8 cellular contexts compared by ENCODE assay signal in the genomic region with DNA sequence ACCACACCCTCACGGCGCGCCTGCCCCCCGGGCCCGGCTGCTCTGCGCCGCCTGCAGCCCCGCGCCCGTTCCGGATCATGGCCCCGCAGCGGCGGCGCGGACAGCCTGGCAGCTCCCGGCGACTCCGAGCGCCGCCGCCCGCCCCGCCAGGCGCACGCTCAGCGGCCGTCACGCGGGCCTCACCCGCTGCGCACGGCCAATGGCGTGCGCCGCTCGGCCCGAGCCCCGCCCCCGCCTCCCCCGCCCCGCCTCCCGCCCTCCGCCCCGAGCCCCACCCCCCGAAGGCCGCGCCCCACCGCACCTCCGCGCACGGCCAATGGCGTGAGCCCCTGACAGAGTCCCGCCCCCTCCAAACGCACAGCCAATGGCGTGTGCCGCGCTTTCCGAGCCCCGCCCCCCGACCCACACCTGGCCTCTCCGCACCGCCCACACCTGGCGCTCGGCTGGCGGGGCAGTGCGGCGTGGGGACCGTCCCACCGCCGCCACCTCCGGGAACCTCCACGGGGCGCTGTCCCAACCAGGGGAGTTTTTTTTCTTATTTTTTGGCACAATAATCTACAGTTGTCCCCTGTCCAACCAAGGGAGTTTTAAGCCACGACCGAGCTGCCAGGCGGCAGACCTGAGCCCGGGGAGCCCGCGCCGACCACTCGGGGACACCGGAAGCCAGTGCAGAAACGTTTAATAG. TPM values are rescaled to one million over a fixed set of nuclear protein-coding genes. Genes with fewer than 3 reads are reported as not detected.
DNase-seq lines count a peak whose midpoint lies in the region; ATAC-seq and TF ChIP-seq lines count a peak whose summit lies in the region.

TSS of gene PCYT2 (minus strand) at position 123 of the 685 bp plus-strand sequence. CDS start at position 79, 44 bp downstream.

- H3K9me2 ChIP-seq in GM23338 (ENCODE audit: insufficient read depth), result no peaks in the 10 kb centered on the region

- H4K20me1 ChIP-seq in GM23338 (replicated peaks; ENCODE audit: insufficient read depth), result peaks cover 9% of the 10 kb centered on the region

- no peaks in the 10 kb centered on the region for H3K27me3 ChIP-seq in GM23338 (ENCODE audit: insufficient read depth)

- peaks cover 6% of the 10 kb centered on the region; the same call in 1 of the 2 replicates for H3K36me3 ChIP-seq in GM23338 (ENCODE audit: insufficient read depth)

- peaks cover 7% of the 10 kb centered on the region for H3K4me1 ChIP-seq in GM23338 (ENCODE audit: insufficient read depth)

- H3K4me2 ChIP-seq in GM23338, result peak within 1 kb of the TSS; percentile 87

- peak; percentile 14 for DNase-seq in DMS79 (lab: John Stamatoyannopoulos, UW)
- peak; percentile 97 for DNase-seq in GM23338 (ENCODE audit: low spot score)
- peak; percentile 74 for DNase-seq in M059J (ENCODE audit: low read depth)
- DNase-seq in activated effector memory CD4-positive, alpha-beta T cell treated with Interleukin-2 at 50 U/mL for 16 hours, result peak; percentile 88
- DNase-seq in fibroblast of the aortic adventitia (ENCODE audit: low read depth), result peak; percentile 77
- peak; percentile 90 for DNase-seq in nephron progenitor cell
- peak; percentile 91 to 93 for DNase-seq in stimulated activated naive CD8-positive, alpha-beta T cell treated with anti-CD3 and anti-CD28 coated beads, Interleukin-15, amount 100 ng/mL, for 72 hours

- peak within 1 kb of the TSS; percentile 85; the same call in 1 of the 2 replicates for H3K27ac ChIP-seq in GM23338 (ENCODE audit: low read depth)

- peak within 1 kb of the TSS; percentile 87 for H3K4me3 Mint-ChIP-seq in GM23338
- H3K4me3 Mint-ChIP-seq in nephron progenitor cell, result peak within 1 kb of the TSS; percentile 92
- H3K4me3 Mint-ChIP-seq in stimulated activated naive CD8-positive, alpha-beta T cell treated with anti-CD3 and anti-CD28 coated beads, Interleukin-15, amount 100 ng/mL, for 72 hours, result peak within 1 kb of the TSS; percentile 77 to 85

- TF ChIP-seq CTCF in GM23338 (conservative IDR thresholded peaks at IDR 0.05; ENCODE audit: low read depth in 2 of 2) (peak; percentile 30 to 39; a peak in 3 of 4 replicates), fibroblast of the aortic adventitia (IDR thresholded peaks at IDR 0.05; ENCODE audit: insufficient read depth, low read length) (no peak), nephron progenitor cell (IDR thresholded peaks at IDR 0.05) (no peak)

- peak within 1 kb of the TSS; percentile 93 for H3K4me3 ChIP-seq in GM23338
- peak within 1 kb of the TSS; percentile 81 for H3K4me3 ChIP-seq in fibroblast of the aortic adventitia (ENCODE audit: low read depth, low read length)

- H3K4me1 Mint-ChIP-seq in GM23338, result peaks cover 5% of the 10 kb centered on the region; the same call in 2 of the 3 replicates
- H3K4me1 Mint-ChIP-seq in nephron progenitor cell, result peaks cover 5% of the 10 kb centered on the region
- H3K4me1 Mint-ChIP-seq in stimulated activated naive CD8-positive, alpha-beta T cell treated with anti-CD3 and anti-CD28 coated beads, Interleukin-15, amount 100 ng/mL, for 72 hours, result peaks cover 50% of the 10 kb centered on the region

- peaks cover 36% of the 10 kb centered on the region for H3K36me3 Mint-ChIP-seq in GM23338 (ENCODE audit: low read depth)
- H3K36me3 Mint-ChIP-seq in nephron progenitor cell (ENCODE audit: low read depth), result peaks cover 16% of the 10 kb centered on the region

- H3K27ac Mint-ChIP-seq in GM23338 (no peak within 1 kb of the TSS), nephron progenitor cell (peak within 1 kb of the TSS; percentile 66)
- H3K27ac Mint-ChIP-seq in stimulated activated naive CD8-positive, alpha-beta T cell treated with anti-CD3 and anti-CD28 coated beads, Interleukin-15, amount 100 ng/mL, for 72 hours, result peak within 1 kb of the TSS in 1 of 2 donors; percentile 48

- no peaks in the 10 kb centered on the region for H3K9me3 Mint-ChIP-seq in GM23338
- H3K9me3 Mint-ChIP-seq in nephron progenitor cell, result no peaks in the 10 kb centered on the region
- H3K9me3 Mint-ChIP-seq in stimulated activated naive CD8-positive, alpha-beta T cell treated with anti-CD3 and anti-CD28 coated beads, Interleukin-15, amount 100 ng/mL, for 72 hours, result no peaks in the 10 kb centered on the region

- H3K79me2 ChIP-seq in GM23338 (replicated peaks; ENCODE audit: insufficient read depth), result peaks cover 10% of the 10 kb centered on the region

- H3K27me3 Mint-ChIP-seq in GM23338 (ENCODE audit: insufficient read depth, low read depth, poor library complexity), result peaks cover 15% of the 10 kb centered on the region
- peaks cover 3% of the 10 kb centered on the region for H3K27me3 Mint-ChIP-seq in nephron progenitor cell (ENCODE audit: low read depth, poor library complexity)
- no peaks in the 10 kb centered on the region for H3K27me3 Mint-ChIP-seq in stimulated activated naive CD8-positive, alpha-beta T cell treated with anti-CD3 and anti-CD28 coated beads, Interleukin-15, amount 100 ng/mL, for 72 hours

- peaks cover 30% of the 10 kb centered on the region for H3F3A ChIP-seq in GM23338 (replicated peaks; ENCODE audit: low read depth)

- no peak within 1 kb of the TSS; the same call in 1 of the 2 replicates for H2AFZ ChIP-seq in GM23338

- ATAC-seq in GM23338, result peak; percentile 89
- peak; percentile 91 for ATAC-seq in stimulated activated naive CD8-positive, alpha-beta T cell treated with anti-CD3 and anti-CD28 coated beads, Interleukin-15, amount 100 ng/mL, for 72 hours

- TF ChIP-seq POLR2A in Raji (IDR thresholded peaks at IDR 0.05; ENCODE audit: insufficient read depth, low read depth, low read length), result peak; percentile 58

TF ChIP-seq in GM23338, 12 proteins besides CTCF, POLR2A, EP300 and RAD21:
- peak; percentile 66 for TF ChIP-seq POLR2AphosphoS5 (IDR thresholded peaks at IDR 0.05; ENCODE audit: low read depth)
- TF ChIP-seq, protein P1, sequence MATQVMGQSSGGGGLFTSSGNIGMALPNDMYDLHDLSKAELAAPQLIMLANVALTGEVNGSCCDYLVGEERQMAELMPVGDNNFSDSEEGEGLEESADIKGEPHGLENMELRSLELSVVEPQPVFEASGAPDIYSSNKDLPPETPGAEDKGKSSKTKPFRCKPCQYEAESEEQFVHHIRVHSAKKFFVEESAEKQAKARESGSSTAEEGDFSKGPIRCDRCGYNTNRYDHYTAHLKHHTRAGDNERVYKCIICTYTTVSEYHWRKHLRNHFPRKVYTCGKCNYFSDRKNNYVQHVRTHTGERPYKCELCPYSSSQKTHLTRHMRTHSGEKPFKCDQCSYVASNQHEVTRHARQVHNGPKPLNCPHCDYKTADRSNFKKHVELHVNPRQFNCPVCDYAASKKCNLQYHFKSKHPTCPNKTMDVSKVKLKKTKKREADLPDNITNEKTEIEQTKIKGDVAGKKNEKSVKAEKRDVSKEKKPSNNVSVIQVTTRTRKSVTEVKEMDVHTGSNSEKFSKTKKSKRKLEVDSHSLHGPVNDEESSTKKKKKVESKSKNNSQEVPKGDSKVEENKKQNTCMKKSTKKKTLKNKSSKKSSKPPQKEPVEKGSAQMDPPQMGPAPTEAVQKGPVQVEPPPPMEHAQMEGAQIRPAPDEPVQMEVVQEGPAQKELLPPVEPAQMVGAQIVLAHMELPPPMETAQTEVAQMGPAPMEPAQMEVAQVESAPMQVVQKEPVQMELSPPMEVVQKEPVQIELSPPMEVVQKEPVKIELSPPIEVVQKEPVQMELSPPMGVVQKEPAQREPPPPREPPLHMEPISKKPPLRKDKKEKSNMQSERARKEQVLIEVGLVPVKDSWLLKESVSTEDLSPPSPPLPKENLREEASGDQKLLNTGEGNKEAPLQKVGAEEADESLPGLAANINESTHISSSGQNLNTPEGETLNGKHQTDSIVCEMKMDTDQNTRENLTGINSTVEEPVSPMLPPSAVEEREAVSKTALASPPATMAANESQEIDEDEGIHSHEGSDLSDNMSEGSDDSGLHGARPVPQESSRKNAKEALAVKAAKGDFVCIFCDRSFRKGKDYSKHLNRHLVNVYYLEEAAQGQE (IDR thresholded peaks at IDR 0.05; ENCODE audit: unreplicated experiment), result no peak
TF ChIP-seq in GM23338: peak in this region for 1.

RNA-seq across cellular contexts. Expression of gene PCYT2, which starts in this region (rescaled TPM):
- 65.2 and 82.9 TPM in 2 replicates for total RNA-seq in GM23338 (2014; rRNA removed; shearing (Covaris generic))
- polyA plus RNA-seq in GM23338 (2016; fragmentation: Nextera tagmentation; extraction: Ambion mirVana), result 50.9 and 51.6 TPM in 2 replicates
- 36.0 and 43.4 TPM in 2 replicates for total RNA-seq in M059J (2014; rRNA removed; shearing (Covaris generic))
- total RNA-seq in fibroblast of the aortic adventitia (ENCODE audit: low replicate concordance), result 20.3 and 36.7 TPM in 2 replicates

Comparison
In these comparisons a context has a peak if more than half of its experiments do, and no peak if none do; other contexts are left out.
1. Peak in every context shown above with its lines: DNase-seq, ATAC-seq, H3K4me3 ChIP-seq and H3K27ac ChIP-seq.
2. DNase-seq: peak in every context shown above with its lines; median percentile 97 in GM23338; 92 in stimulated activated naive CD8-positive, alpha-beta T cell treated with anti-CD3 and anti-CD28 coated beads, Interleukin-15, amount 100 ng/mL, for 72 hours; 90 in nephron progenitor cell; 88 in activated effector memory CD4-positive, alpha-beta T cell treated with Interleukin-2 at 50 U/mL for 16 hours; 77 in fibroblast of the aortic adventitia; 74 in M059J; 14 in DMS79.
3. CTCF ChIP-seq: peak in GM23338 (2 of 2); none in fibroblast of the aortic adventitia (single experiment) and nephron progenitor cell (single experiment).